ENCODE assay signal across 12 cellular contexts in the genomic region with DNA sequence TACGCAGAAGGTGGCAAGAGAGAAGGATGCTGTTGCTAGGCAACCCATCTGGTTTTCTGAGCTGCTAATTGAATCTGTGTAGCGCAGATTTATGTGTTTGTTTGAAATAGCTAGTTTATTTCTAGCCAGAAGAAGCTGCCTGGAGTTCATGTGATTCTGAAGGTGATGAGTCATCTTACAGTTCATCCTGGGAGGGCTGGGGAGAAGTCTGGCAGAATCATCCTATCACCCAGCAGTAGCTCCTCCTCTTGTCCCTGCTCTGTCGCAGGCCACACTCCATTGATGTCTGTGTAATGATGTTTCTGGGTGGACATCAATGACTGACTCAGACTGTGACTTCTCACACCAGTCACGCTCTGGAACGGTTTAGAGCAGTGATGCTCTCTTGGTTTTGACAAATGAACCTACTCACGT. TPM values are rescaled to one million over a fixed set of nuclear protein-coding genes. Genes with fewer than 3 reads are reported as not detected.
A peak's percentile ranks its signal among the peaks of the same experiment; 100 is the strongest.
DNase-seq lines count a peak whose midpoint lies in the region; ATAC-seq, FAIRE-seq and TF ChIP-seq lines count a peak whose summit lies in the region.
"Had no signal": no experiment of that assay in that cellular context is flagged by ENCODE, and none has a peak within 500 bp of the region (broad histone marks: within the 10 kb centered on the region; RNA-seq: fewer than 3 reads in every experiment).

No MANE protein-coding gene starts in this region.

- H3K27me3 ChIP-seq in SJSA1 (replicated peaks) (peaks cover 13% of the 10 kb centered on the region), testis (no peaks in the 10 kb centered on the region)

- no peaks in the 10 kb centered on the region for H3K9me3 Mint-ChIP-seq in activated CD4-positive, alpha-beta memory T cell treated with anti-CD3 and anti-CD28 coated beads for 36 hours
- H3K9me3 Mint-ChIP-seq in activated CD4-positive, alpha-beta memory T cell treated with anti-CD3 and anti-CD28 coated beads, Interleukin-2, amount 10 ng/mL, durations not matched to agents 7 days and 5 days, result no peaks in the 10 kb centered on the region
- H3K9me3 Mint-ChIP-seq: activated naive CD8-positive, alpha-beta T cell treated with anti-CD3 and anti-CD28 coated beads, Interleukin-2, amount 10 ng/mL, durations not matched to agents 7 days and 5 days; CD8-positive, alpha-beta T cell; T-helper 1 cell treated with Interleukin-12 subunit alpha and Interleukin-12 subunit beta and Interleukin-4 antibody, amounts not matched to agents 30 μg/mL and 1 μg/mL, for 36 hours had no signal

- ATAC-seq in GM19452 (IDR thresholded peaks at IDR 0.05; ENCODE audit: unreplicated experiment), result no peak
- ATAC-seq in GM18909 (IDR thresholded peaks at IDR 0.05; ENCODE audit: poor library complexity, unreplicated experiment), result no peak
- ATAC-seq: CD8-positive, alpha-beta T cell; HepG2 had no signal

- H3K4me3 ChIP-seq in SJSA1, result no peak overlapping the region
- H3K4me3 ChIP-seq in testis, result no peak overlapping the region

- intact Hi-C loops in activated CD4-positive, alpha-beta memory T cell treated with anti-CD3 and anti-CD28 coated beads for 36 hours (cut with micrococcal nuclease), result loop anchor here (5.0 to 10.0 kb wide), 2 partner anchors 498 to 805 kb away; a partner anchor contains a TSS
- intact Hi-C loops in testis (cut with DNase I; ENCODE audit: low total_unique reads), result no loop called here

- WGBS in testis, 2 donors, result 43 to 55% methylated on average over 6 of the region's 6 CpGs

- peak overlapping the region; percentile 40 for H3K27ac ChIP-seq in SJSA1
- H3K27ac ChIP-seq in testis, result no peak overlapping the region

- no peaks in the 10 kb centered on the region for H3K36me3 Mint-ChIP-seq in activated CD4-positive, alpha-beta memory T cell treated with anti-CD3 and anti-CD28 coated beads for 36 hours
- no peaks in the 10 kb centered on the region for H3K36me3 Mint-ChIP-seq in activated CD4-positive, alpha-beta memory T cell treated with anti-CD3 and anti-CD28 coated beads, Interleukin-2, amount 10 ng/mL, durations not matched to agents 7 days and 5 days (ENCODE audit: low read depth)
- H3K36me3 Mint-ChIP-seq: activated naive CD8-positive, alpha-beta T cell treated with anti-CD3 and anti-CD28 coated beads, Interleukin-2, amount 10 ng/mL, durations not matched to agents 7 days and 5 days had no signal

- TF ChIP-seq CTCF in testis (IDR thresholded peaks at IDR 0.05), result no peak

- H3K27ac Mint-ChIP-seq in activated CD4-positive, alpha-beta memory T cell treated with anti-CD3 and anti-CD28 coated beads for 36 hours, result no peak overlapping the region
- no peak overlapping the region for H3K27ac Mint-ChIP-seq in activated CD4-positive, alpha-beta memory T cell treated with anti-CD3 and anti-CD28 coated beads, Interleukin-2, amount 10 ng/mL, durations not matched to agents 7 days and 5 days
- H3K27ac Mint-ChIP-seq: activated naive CD8-positive, alpha-beta T cell treated with anti-CD3 and anti-CD28 coated beads, Interleukin-2, amount 10 ng/mL, durations not matched to agents 7 days and 5 days; CD8-positive, alpha-beta T cell; T-helper 1 cell treated with Interleukin-12 subunit alpha and Interleukin-12 subunit beta and Interleukin-4 antibody, amounts not matched to agents 30 μg/mL and 1 μg/mL, for 36 hours had no signal

- H3K4me1 ChIP-seq in SJSA1 (replicated peaks) (peaks cover 26% of the 10 kb centered on the region), testis (peaks cover 5% of the 10 kb centered on the region)

- peaks cover 9% of the 10 kb centered on the region for H3K4me1 Mint-ChIP-seq in activated CD4-positive, alpha-beta memory T cell treated with anti-CD3 and anti-CD28 coated beads for 36 hours (ENCODE audit: low read depth)
- peaks cover 10% of the 10 kb centered on the region for H3K4me1 Mint-ChIP-seq in activated CD4-positive, alpha-beta memory T cell treated with anti-CD3 and anti-CD28 coated beads, Interleukin-2, amount 10 ng/mL, durations not matched to agents 7 days and 5 days

- peaks cover 13% of the 10 kb centered on the region for H3K27me3 Mint-ChIP-seq in activated CD4-positive, alpha-beta memory T cell treated with anti-CD3 and anti-CD28 coated beads for 36 hours
- H3K27me3 Mint-ChIP-seq in activated CD4-positive, alpha-beta memory T cell treated with anti-CD3 and anti-CD28 coated beads, Interleukin-2, amount 10 ng/mL, durations not matched to agents 7 days and 5 days, result peaks cover 18% of the 10 kb centered on the region

- CTCF ChIA-PET in activated CD4-positive, alpha-beta memory T cell treated with anti-CD3 and anti-CD28 coated beads for 36 hours (lab: Charles Lee), result interaction anchor here (1.2 kb wide), 1 partner anchor 58 kb away, joined by 3 read pairs; no protein-coding TSS in a partner anchor
- CTCF ChIA-PET in activated CD4-positive, alpha-beta memory T cell treated with anti-CD3 and anti-CD28 coated beads, Interleukin-2, amount 10 ng/mL, durations not matched to agents 7 days and 5 days (lab: Charles Lee), result interaction anchor here (1.1 to 2.8 kb wide), 2 partner anchors 366 to 499 kb away, joined by 3 to 7 read pairs; no protein-coding TSS in a partner anchor

- no peak overlapping the region for H3K4me3 Mint-ChIP-seq in activated CD4-positive, alpha-beta memory T cell treated with anti-CD3 and anti-CD28 coated beads for 36 hours
- no peak overlapping the region for H3K4me3 Mint-ChIP-seq in activated CD4-positive, alpha-beta memory T cell treated with anti-CD3 and anti-CD28 coated beads, Interleukin-2, amount 10 ng/mL, durations not matched to agents 7 days and 5 days
- H3K4me3 Mint-ChIP-seq: activated naive CD8-positive, alpha-beta T cell treated with anti-CD3 and anti-CD28 coated beads, Interleukin-2, amount 10 ng/mL, durations not matched to agents 7 days and 5 days; CD8-positive, alpha-beta T cell; T-helper 1 cell treated with Interleukin-12 subunit alpha and Interleukin-12 subunit beta and Interleukin-4 antibody, amounts not matched to agents 30 μg/mL and 1 μg/mL, for 36 hours had no signal

- POLR2A ChIA-PET in activated CD4-positive, alpha-beta memory T cell treated with anti-CD3 and anti-CD28 coated beads for 36 hours (lab: Charles Lee), result interaction anchor here (1.0 kb wide), 1 partner anchor 58 kb away, joined by 3 read pairs; a partner anchor contains a TSS
- POLR2A ChIA-PET in activated CD4-positive, alpha-beta memory T cell treated with anti-CD3 and anti-CD28 coated beads, Interleukin-2, amount 10 ng/mL, durations not matched to agents 7 days and 5 days (lab: Charles Lee), result no interaction called here

- H3K9me3 ChIP-seq in SJSA1 (replicated peaks) (no peaks in the 10 kb centered on the region), testis (no peaks in the 10 kb centered on the region)

- peak; percentile 40 for FAIRE-seq in urothelium cell line (lab: Jason Lieb, UNC)
- FAIRE-seq: HepG2 had no signal

- no peak for TF ChIP-seq POLR2A in testis (IDR thresholded peaks at IDR 0.05)

- peaks cover 3% of the 10 kb centered on the region for H3K36me3 ChIP-seq in SJSA1
- H3K36me3 ChIP-seq in testis (ENCODE audit: low read depth, missing control alignments), result no peaks in the 10 kb centered on the region

- peak; percentile 9 for DNase-seq in activated CD4-positive, alpha-beta memory T cell treated with anti-CD3 and anti-CD28 coated beads for 36 hours
- DNase-seq in activated CD4-positive, alpha-beta memory T cell treated with anti-CD3 and anti-CD28 coated beads, Interleukin-2, amount 10 ng/mL, durations not matched to agents 7 days and 5 days, result no peak
- DNase-seq in SJSA1 (ENCODE audit: low read depth in 1 of 2, low spot score in 2 of 2), result peak; percentile 87 to 88
- peak; percentile 50 for DNase-seq in glomerular visceral epithelial cell (ENCODE audit: extremely low spot score)
- peak; percentile 73 for DNase-seq in urothelium cell line (ENCODE audit: low spot score)
- no peak for DNase-seq in testis
- DNase-seq: activated naive CD8-positive, alpha-beta T cell treated with anti-CD3 and anti-CD28 coated beads, Interleukin-2, amount 10 ng/mL, durations not matched to agents 7 days and 5 days; CD8-positive, alpha-beta T cell had no signal

RNA-seq across cellular contexts. Expression of a gene that starts 4.8 kb away (rescaled TPM):
- 10 to 100 TPM; 79.5 to 83.3 TPM for total RNA-seq in activated CD4-positive, alpha-beta memory T cell treated with anti-CD3 and anti-CD28 coated beads for 36 hours
- total RNA-seq in activated CD4-positive, alpha-beta memory T cell treated with anti-CD3 and anti-CD28 coated beads, Interleukin-2, amount 10 ng/mL, durations not matched to agents 7 days and 5 days, result 10 to 100 TPM; 95.4 to 97.1 TPM
- total RNA-seq in SJSA1 (2014; rRNA removed; shearing (Covaris generic)), result 107 and 139 TPM in 2 replicates
- total RNA-seq in testis, result 100 to 1,000 TPM; 184 to 203 TPM
- polyA plus RNA-seq in testis (ENCODE audit: insufficient read depth, low read depth, low replicate concordance), result 270 TPM

RNA-seq across cellular contexts. Expression of a gene that starts 5.6 kb away (rescaled TPM):
- total RNA-seq in activated CD4-positive, alpha-beta memory T cell treated with anti-CD3 and anti-CD28 coated beads for 36 hours, result not detected
- total RNA-seq in activated CD4-positive, alpha-beta memory T cell treated with anti-CD3 and anti-CD28 coated beads, Interleukin-2, amount 10 ng/mL, durations not matched to agents 7 days and 5 days, result not detected
- total RNA-seq in SJSA1 (2014; rRNA removed; shearing (Covaris generic)), result not detected in 2 replicates
- total RNA-seq in testis, result 1 to 10 TPM in 1 of 2 donors, under 1 TPM in 1; 0.93 to 1.3 TPM
- 3.0 TPM for polyA plus RNA-seq in testis (ENCODE audit: insufficient read depth, low read depth, low replicate concordance)
- total RNA-seq: activated naive CD8-positive, alpha-beta T cell treated with anti-CD3 and anti-CD28 coated beads, Interleukin-2, amount 10 ng/mL, durations not matched to agents 7 days and 5 days; CD8-positive, alpha-beta T cell; HepG2 had no signal
- polyA plus RNA-seq: HepG2 had no signal

RNA-seq across cellular contexts. Expression of a gene that starts 57.8 kb away (rescaled TPM):
- 10 to 100 TPM; 87.0 to 87.7 TPM for total RNA-seq in activated CD4-positive, alpha-beta memory T cell treated with anti-CD3 and anti-CD28 coated beads for 36 hours
- 10 to 100 TPM; 58.3 to 61.6 TPM for total RNA-seq in activated CD4-positive, alpha-beta memory T cell treated with anti-CD3 and anti-CD28 coated beads, Interleukin-2, amount 10 ng/mL, durations not matched to agents 7 days and 5 days
- 196 TPM in 2 replicates for total RNA-seq in SJSA1 (2014; rRNA removed; shearing (Covaris generic))
- 10 to 100 TPM; 62.1 to 68.0 TPM for total RNA-seq in testis
- polyA plus RNA-seq in testis (ENCODE audit: insufficient read depth, low read depth, low replicate concordance), result 100 TPM

Comparison
In these comparisons a context has a peak if more than half of its experiments do, and no peak if none do; other contexts are left out.
1. DNase-seq: peak in activated CD4-positive, alpha-beta memory T cell treated with anti-CD3 and anti-CD28 coated beads for 36 hours (single experiment), SJSA1 (2 of 2), glomerular visceral epithelial cell (single experiment) and urothelium cell line (single experiment); none in activated CD4-positive, alpha-beta memory T cell treated with anti-CD3 and anti-CD28 coated beads, Interleukin-2, amount 10 ng/mL, durations not matched to agents 7 days and 5 days (single experiment) and testis (single experiment).